ENCODE assay signal across 11 cellular contexts in the genomic region with DNA sequence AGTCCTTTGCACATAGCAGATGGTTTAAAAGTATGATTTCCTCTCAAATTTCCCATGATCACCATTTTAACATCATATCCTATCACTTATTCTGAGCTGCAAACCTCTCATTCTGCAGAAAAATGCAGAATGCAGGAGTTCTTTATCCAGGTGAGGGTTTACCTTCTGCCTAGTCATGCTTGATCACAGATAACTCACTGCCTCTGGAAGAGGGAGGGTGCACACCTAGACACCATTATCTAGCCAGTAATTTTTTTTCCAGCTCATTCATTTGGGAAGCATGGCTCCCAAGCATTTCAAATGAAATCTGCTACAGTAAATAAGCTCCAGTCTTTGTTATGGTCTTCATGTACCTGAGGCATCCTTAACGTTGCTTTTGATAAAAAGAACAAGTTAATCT.
"Had no signal": no experiment of that assay in that cellular context is flagged by ENCODE, and none has a peak within 500 bp of the region (broad histone marks: within the 10 kb centered on the region; RNA-seq: fewer than 3 reads in every experiment).

No MANE protein-coding gene starts in this region.

- H3K27ac ChIP-seq: body of pancreas, tibial artery, uterus had no signal

- H3K4me3 ChIP-seq: body of pancreas, tibial artery, uterus had no signal

- H3K36me3 ChIP-seq: uterus had no signal

- DNase-seq: activated effector memory CD4-positive, alpha-beta T cell treated with Interleukin-2 at 50 U/mL for 16 hours; amniotic stem cell; body of pancreas; erythroblast; naive B cell; stimulated activated CD4-positive, alpha-beta T cell treated with anti-CD3 and anti-CD28 coated beads, Interleukin-1b, Interleukin-23, amount 100 ng/mL, for 48 hours; tibial artery; uterus had no signal

- H3K9me3 ChIP-seq: body of pancreas, tibial artery, uterus had no signal

- H3K27me3 Mint-ChIP-seq: activated naive CD4-positive, alpha-beta T cell treated with anti-CD3 and anti-CD28 coated beads, Interleukin-2, amount 50 U/mL, for 24 hours; naive B cell had no signal

- ATAC-seq: body of pancreas, left lobe of liver had no signal

- H3K4me3 Mint-ChIP-seq: activated naive CD4-positive, alpha-beta T cell treated with anti-CD3 and anti-CD28 coated beads, Interleukin-2, amount 50 U/mL, for 24 hours; naive B cell; T-helper 2 cell treated with Interferon-gamma antibody and Interleukin-4, amounts not matched to agents 5 μg/mL and 100 μg/mL, for 36 hours had no signal

- H3K27me3 ChIP-seq: body of pancreas, tibial artery, uterus had no signal

- H3K4me1 ChIP-seq: uterus had no signal

- H3K9me3 Mint-ChIP-seq: activated naive CD4-positive, alpha-beta T cell treated with anti-CD3 and anti-CD28 coated beads, Interleukin-2, amount 50 U/mL, for 24 hours; naive B cell; T-helper 2 cell treated with Interferon-gamma antibody and Interleukin-4, amounts not matched to agents 5 μg/mL and 100 μg/mL, for 36 hours had no signal
